In the genomic region with DNA sequence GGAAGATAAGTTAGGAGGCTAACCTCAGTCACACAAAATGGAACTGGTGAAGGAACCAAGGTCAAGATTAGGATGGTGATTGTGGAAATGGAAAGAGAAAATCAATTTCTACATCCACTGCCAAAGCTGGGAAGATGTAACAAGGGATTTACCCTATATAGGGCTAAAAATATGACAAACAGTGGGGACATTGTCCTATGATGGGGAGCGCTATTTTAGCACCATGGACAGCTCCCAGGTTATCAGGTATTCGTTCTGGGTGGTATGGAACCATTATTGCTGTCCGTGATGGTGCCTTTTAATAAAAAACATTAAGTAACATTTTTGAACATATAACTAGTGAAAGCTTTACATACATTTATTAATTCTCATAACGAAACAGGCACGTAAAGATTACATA, we compare ENCODE assay signal across 1 cellular context.
TF ChIP-seq lines count a peak whose summit lies in the region.

No MANE protein-coding gene starts in this region.

TF ChIP-seq in HepG2, 621 proteins besides CTCF, POLR2A, EP300 and RAD21 (continued from another document):
- TF ChIP-seq, protein P1, sequence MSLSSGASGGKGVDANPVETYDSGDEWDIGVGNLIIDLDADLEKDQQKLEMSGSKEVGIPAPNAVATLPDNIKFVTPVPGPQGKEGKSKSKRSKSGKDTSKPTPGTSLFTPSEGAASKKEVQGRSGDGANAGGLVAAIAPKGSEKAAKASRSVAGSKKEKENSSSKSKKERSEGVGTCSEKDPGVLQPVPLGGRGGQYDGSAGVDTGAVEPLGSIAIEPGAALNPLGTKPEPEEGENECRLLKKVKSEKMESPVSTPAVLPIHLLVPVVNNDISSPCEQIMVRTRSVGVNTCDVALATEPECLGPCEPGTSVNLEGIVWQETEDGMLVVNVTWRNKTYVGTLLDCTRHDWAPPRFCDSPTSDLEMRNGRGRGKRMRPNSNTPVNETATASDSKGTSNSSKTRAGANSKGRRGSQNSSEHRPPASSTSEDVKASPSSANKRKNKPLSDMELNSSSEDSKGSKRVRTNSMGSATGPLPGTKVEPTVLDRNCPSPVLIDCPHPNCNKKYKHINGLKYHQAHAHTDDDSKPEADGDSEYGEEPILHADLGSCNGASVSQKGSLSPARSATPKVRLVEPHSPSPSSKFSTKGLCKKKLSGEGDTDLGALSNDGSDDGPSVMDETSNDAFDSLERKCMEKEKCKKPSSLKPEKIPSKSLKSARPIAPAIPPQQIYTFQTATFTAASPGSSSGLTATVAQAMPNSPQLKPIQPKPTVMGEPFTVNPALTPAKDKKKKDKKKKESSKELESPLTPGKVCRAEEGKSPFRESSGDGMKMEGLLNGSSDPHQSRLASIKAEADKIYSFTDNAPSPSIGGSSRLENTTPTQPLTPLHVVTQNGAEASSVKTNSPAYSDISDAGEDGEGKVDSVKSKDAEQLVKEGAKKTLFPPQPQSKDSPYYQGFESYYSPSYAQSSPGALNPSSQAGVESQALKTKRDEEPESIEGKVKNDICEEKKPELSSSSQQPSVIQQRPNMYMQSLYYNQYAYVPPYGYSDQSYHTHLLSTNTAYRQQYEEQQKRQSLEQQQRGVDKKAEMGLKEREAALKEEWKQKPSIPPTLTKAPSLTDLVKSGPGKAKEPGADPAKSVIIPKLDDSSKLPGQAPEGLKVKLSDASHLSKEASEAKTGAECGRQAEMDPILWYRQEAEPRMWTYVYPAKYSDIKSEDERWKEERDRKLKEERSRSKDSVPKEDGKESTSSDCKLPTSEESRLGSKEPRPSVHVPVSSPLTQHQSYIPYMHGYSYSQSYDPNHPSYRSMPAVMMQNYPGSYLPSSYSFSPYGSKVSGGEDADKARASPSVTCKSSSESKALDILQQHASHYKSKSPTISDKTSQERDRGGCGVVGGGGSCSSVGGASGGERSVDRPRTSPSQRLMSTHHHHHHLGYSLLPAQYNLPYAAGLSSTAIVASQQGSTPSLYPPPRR (CRISPR knock-in tag; IDR thresholded peaks at IDR 0.05; ENCODE audit: borderline replicate concordance) = no peak
- TF ChIP-seq RFX5 (IDR thresholded peaks at IDR 0.05; ENCODE audit: low read depth, low read length) = no peak
- TF ChIP-seq, protein P2, sequence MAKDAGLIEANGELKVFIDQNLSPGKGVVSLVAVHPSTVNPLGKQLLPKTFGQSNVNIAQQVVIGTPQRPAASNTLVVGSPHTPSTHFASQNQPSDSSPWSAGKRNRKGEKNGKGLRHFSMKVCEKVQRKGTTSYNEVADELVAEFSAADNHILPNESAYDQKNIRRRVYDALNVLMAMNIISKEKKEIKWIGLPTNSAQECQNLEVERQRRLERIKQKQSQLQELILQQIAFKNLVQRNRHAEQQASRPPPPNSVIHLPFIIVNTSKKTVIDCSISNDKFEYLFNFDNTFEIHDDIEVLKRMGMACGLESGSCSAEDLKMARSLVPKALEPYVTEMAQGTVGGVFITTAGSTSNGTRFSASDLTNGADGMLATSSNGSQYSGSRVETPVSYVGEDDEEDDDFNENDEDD (CRISPR knock-in tag; IDR thresholded peaks at IDR 0.05; ENCODE audit: borderline replicate concordance) = no peak
- TF ChIP-seq ZNF367 (CRISPR knock-in tag; IDR thresholded peaks at IDR 0.05; ENCODE audit: borderline replicate concordance) = no peak
- 0 out of 2 replicates have a peak, but pooled peaks have one; percentile 44 for TF ChIP-seq SMAD3 (CRISPR knock-in tag; IDR thresholded peaks at IDR 0.05)
- peak; percentile 24; the same call in 1 of the 2 replicates for TF ChIP-seq ZSCAN25 (CRISPR knock-in tag; IDR thresholded peaks at IDR 0.05)
- TF ChIP-seq NONO (IDR thresholded peaks at IDR 0.05) = no peak
- TF ChIP-seq NONO (CRISPR knock-in tag; conservative IDR thresholded peaks at IDR 0.05) = no peak
- TF ChIP-seq, protein P3, sequence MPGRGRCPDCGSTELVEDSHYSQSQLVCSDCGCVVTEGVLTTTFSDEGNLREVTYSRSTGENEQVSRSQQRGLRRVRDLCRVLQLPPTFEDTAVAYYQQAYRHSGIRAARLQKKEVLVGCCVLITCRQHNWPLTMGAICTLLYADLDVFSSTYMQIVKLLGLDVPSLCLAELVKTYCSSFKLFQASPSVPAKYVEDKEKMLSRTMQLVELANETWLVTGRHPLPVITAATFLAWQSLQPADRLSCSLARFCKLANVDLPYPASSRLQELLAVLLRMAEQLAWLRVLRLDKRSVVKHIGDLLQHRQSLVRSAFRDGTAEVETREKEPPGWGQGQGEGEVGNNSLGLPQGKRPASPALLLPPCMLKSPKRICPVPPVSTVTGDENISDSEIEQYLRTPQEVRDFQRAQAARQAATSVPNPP (CRISPR knock-in tag; IDR thresholded peaks at IDR 0.05) = no peak
- TF ChIP-seq KDM4B (CRISPR knock-in tag; IDR thresholded peaks at IDR 0.05) = no peak
- peak; percentile 93 for TF ChIP-seq ZSCAN9 (CRISPR knock-in tag; IDR thresholded peaks at IDR 0.05; ENCODE audit: borderline replicate concordance)
- TF ChIP-seq, protein P4, sequence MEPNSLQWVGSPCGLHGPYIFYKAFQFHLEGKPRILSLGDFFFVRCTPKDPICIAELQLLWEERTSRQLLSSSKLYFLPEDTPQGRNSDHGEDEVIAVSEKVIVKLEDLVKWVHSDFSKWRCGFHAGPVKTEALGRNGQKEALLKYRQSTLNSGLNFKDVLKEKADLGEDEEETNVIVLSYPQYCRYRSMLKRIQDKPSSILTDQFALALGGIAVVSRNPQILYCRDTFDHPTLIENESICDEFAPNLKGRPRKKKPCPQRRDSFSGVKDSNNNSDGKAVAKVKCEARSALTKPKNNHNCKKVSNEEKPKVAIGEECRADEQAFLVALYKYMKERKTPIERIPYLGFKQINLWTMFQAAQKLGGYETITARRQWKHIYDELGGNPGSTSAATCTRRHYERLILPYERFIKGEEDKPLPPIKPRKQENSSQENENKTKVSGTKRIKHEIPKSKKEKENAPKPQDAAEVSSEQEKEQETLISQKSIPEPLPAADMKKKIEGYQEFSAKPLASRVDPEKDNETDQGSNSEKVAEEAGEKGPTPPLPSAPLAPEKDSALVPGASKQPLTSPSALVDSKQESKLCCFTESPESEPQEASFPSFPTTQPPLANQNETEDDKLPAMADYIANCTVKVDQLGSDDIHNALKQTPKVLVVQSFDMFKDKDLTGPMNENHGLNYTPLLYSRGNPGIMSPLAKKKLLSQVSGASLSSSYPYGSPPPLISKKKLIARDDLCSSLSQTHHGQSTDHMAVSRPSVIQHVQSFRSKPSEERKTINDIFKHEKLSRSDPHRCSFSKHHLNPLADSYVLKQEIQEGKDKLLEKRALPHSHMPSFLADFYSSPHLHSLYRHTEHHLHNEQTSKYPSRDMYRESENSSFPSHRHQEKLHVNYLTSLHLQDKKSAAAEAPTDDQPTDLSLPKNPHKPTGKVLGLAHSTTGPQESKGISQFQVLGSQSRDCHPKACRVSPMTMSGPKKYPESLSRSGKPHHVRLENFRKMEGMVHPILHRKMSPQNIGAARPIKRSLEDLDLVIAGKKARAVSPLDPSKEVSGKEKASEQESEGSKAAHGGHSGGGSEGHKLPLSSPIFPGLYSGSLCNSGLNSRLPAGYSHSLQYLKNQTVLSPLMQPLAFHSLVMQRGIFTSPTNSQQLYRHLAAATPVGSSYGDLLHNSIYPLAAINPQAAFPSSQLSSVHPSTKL (CRISPR knock-in tag; IDR thresholded peaks at IDR 0.05) = 0 out of 2 replicates have a peak, but pooled peaks have one; percentile 24
- TF ChIP-seq RCOR2 (CRISPR knock-in tag; IDR thresholded peaks at IDR 0.05) = no peak
- TF ChIP-seq PAF1 (CRISPR knock-in tag; IDR thresholded peaks at IDR 0.05) = no peak
- no peak for TF ChIP-seq SETDB1 (CRISPR knock-in tag; IDR thresholded peaks at IDR 0.05; ENCODE audit: borderline replicate concordance)
- TF ChIP-seq, protein P5, sequence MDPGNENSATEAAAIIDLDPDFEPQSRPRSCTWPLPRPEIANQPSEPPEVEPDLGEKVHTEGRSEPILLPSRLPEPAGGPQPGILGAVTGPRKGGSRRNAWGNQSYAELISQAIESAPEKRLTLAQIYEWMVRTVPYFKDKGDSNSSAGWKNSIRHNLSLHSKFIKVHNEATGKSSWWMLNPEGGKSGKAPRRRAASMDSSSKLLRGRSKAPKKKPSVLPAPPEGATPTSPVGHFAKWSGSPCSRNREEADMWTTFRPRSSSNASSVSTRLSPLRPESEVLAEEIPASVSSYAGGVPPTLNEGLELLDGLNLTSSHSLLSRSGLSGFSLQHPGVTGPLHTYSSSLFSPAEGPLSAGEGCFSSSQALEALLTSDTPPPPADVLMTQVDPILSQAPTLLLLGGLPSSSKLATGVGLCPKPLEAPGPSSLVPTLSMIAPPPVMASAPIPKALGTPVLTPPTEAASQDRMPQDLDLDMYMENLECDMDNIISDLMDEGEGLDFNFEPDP (CRISPR knock-in tag; conservative IDR thresholded peaks at IDR 0.05) = no peak
- TF ChIP-seq, protein P6, sequence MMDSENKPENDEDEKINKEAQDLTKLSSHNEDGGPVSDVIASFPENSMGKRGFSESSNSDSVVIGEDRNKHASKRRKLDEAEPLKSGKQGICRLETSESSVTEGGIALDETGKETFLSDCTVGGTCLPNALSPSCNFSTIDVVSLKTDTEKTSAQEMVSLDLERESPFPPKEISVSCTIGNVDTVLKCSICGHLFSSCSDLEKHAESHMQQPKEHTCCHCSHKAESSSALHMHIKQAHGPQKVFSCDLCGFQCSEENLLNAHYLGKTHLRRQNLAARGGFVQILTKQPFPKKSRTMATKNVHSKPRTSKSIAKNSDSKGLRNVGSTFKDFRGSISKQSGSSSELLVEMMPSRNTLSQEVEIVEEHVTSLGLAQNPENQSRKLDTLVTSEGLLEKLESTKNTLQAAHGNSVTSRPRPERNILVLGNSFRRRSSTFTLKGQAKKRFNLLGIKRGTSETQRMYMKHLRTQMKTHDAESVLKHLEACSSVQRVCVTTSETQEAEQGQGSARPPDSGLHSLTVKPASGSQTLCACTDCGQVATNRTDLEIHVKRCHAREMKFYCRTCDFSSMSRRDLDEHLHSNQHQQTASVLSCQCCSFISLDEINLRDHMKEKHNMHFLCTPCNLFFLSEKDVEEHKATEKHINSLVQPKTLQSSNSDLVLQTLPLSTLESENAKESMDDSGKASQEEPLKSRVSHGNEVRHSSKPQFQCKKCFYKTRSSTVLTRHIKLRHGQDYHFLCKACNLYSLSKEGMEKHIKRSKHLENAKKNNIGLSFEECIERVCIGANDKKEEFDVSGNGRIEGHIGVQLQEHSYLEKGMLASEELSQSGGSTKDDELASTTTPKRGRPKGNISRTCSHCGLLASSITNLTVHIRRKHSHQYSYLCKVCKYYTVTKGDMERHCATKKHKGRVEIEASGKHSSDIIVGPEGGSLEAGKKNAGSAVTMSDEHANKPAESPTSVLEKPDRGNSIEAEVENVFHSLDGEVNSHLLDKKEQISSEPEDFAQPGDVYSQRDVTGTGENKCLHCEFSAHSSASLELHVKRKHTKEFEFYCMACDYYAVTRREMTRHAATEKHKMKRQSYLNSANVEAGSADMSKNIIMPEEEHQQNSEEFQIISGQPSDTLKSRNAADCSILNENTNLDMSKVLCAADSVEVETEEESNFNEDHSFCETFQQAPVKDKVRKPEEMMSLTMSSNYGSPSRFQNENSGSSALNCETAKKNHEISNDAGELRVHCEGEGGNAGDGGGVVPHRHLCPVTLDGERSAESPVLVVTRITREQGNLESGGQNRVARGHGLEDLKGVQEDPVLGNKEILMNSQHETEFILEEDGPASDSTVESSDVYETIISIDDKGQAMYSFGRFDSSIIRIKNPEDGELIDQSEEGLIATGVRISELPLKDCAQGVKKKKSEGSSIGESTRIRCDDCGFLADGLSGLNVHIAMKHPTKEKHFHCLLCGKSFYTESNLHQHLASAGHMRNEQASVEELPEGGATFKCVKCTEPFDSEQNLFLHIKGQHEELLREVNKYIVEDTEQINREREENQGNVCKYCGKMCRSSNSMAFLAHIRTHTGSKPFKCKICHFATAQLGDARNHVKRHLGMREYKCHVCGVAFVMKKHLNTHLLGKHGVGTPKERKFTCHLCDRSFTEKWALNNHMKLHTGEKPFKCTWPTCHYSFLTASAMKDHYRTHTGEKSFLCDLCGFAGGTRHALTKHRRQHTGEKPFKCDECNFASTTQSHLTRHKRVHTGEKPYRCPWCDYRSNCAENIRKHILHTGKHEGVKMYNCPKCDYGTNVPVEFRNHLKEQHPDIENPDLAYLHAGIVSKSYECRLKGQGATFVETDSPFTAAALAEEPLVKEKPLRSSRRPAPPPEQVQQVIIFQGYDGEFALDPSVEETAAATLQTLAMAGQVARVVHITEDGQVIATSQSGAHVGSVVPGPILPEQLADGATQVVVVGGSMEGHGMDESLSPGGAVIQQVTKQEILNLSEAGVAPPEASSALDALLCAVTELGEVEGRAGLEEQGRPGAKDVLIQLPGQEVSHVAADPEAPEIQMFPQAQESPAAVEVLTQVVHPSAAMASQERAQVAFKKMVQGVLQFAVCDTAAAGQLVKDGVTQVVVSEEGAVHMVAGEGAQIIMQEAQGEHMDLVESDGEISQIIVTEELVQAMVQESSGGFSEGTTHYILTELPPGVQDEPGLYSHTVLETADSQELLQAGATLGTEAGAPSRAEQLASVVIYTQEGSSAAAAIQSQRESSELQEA (CRISPR knock-in tag; IDR thresholded peaks at IDR 0.05; ENCODE audit: not compliant biosample characterization) = no peak
- TF ChIP-seq CEBPB (IDR thresholded peaks at IDR 0.05; ENCODE audit: borderline replicate concordance, low read depth, low read length) = no peak
- TF ChIP-seq TEAD2 (CRISPR knock-in tag; IDR thresholded peaks at IDR 0.05) = no peak
- no peak for TF ChIP-seq KMT2A (CRISPR knock-in tag; IDR thresholded peaks at IDR 0.05)
TF ChIP-seq in HepG2: peak in this region for 27.
